ENCODE assay signal across 13 cellular contexts in the genomic region with DNA sequence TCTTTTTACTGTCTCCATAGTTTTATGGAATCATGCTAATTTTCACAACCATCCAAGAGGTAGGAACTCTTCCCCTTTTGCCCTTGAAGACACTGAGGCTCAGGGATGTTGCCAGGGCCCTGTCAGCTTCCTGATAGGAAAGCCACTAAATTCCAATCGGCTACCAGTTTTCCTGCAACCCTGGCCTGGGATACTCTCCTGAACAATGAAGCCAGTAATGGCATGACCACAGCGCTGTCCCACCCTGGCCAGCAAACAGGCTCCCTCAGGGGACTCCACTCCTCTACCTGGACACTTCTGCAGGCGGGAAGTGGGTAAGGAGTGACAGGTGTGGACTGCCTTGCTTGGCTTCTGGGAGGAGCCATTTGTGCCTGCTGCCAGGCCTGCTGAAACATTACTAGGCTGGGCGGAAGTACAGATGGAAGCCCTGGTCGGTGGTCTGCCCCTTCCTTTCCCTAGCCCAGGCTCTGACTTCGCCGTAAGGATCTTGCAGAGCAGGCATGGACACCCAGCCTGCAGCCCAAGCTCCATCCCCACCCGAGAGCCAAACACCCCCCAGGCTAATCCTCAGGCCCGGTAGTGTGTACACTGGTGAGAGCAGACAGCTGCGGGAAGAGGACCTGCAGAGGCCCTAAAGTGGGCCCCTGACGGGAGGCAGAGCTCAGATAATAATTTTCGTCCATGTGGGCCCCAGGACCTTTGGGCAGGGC.
A peak's percentile ranks its signal among the peaks of the same experiment; 100 is the strongest.
DNase-seq lines count a peak whose midpoint lies in the region; ATAC-seq, FAIRE-seq and TF ChIP-seq lines count a peak whose summit lies in the region.
"Had no signal": no experiment of that assay in that cellular context is flagged by ENCODE, and none has a peak within 500 bp of the region (broad histone marks: within the 10 kb centered on the region; RNA-seq: fewer than 3 reads in every experiment).

No MANE protein-coding gene starts in this region.

- no peak overlapping the region for H3K9ac ChIP-seq in astrocyte (ENCODE audit: low read length)

- H3K4me3 Mint-ChIP-seq in CD4-positive, CD25-positive, alpha-beta regulatory T cell, result peak overlapping the region in 3 of 4 donors; percentile 55 to 69 (median 57)
- H3K4me3 Mint-ChIP-seq in GM23338, result peak overlapping the region; percentile 72
- H3K4me3 Mint-ChIP-seq in astrocyte (ENCODE audit: unreplicated experiment), result peak overlapping the region; percentile 79
- H3K4me3 Mint-ChIP-seq in naive thymus-derived CD8-positive, alpha-beta T cell, result peak overlapping the region; percentile 66 to 86 (median 80)

- H3K36me3 Mint-ChIP-seq in CD4-positive, CD25-positive, alpha-beta regulatory T cell, result no peaks in the 10 kb centered on the region
- H3K36me3 Mint-ChIP-seq in GM23338 (ENCODE audit: low read depth) (peaks cover 10% of the 10 kb centered on the region), astrocyte (ENCODE audit: low read depth, unreplicated experiment) (no peaks in the 10 kb centered on the region)
- H3K36me3 Mint-ChIP-seq in naive thymus-derived CD8-positive, alpha-beta T cell, result peaks cover 0 to 4% (median 0%) of the 10 kb centered on the region in 3 donors

- H2AFZ ChIP-seq in GM23338 (peak overlapping the region; percentile 95), astrocyte (ENCODE audit: low read depth, low read length) (no peak overlapping the region)

- peaks cover 0 to 9% (median 4%) of the 10 kb centered on the region in 4 donors for H3K4me1 Mint-ChIP-seq in CD4-positive, CD25-positive, alpha-beta regulatory T cell
- H3K4me1 Mint-ChIP-seq in GM23338 (peaks cover 35% of the 10 kb centered on the region), astrocyte (ENCODE audit: low read depth, unreplicated experiment) (peaks cover under 1% of the 10 kb centered on the region)
- peaks cover 8 to 27% (median 13%) of the 10 kb centered on the region in 4 donors for H3K4me1 Mint-ChIP-seq in naive thymus-derived CD8-positive, alpha-beta T cell

- H3K9me2 ChIP-seq in GM23338 (ENCODE audit: insufficient read depth), result peaks cover 3% of the 10 kb centered on the region; the same call in 1 of the 2 replicates

- no peak for TF ChIP-seq CTCF in GM23338 (conservative IDR thresholded peaks at IDR 0.05; ENCODE audit: low read depth in 2 of 2)
- no peak for TF ChIP-seq CTCF in astrocyte (IDR thresholded peaks at IDR 0.05; ENCODE audit: insufficient read depth, low read depth, low read length)

- H3K27me3 ChIP-seq in CD4-positive, CD25-positive, alpha-beta regulatory T cell (ENCODE audit: control insufficient read depth, insufficient read depth, low read length), result peaks cover 2% of the 10 kb centered on the region
- H3K27me3 ChIP-seq in GM23338 (ENCODE audit: insufficient read depth) (peaks cover 9% of the 10 kb centered on the region; the same call in 1 of the 2 replicates), astrocyte (ENCODE audit: insufficient read depth, low read length) (peaks cover 4% of the 10 kb centered on the region)
- H3K27me3 ChIP-seq: body of pancreas, gastrocnemius medialis had no signal

- peaks cover 5% of the 10 kb centered on the region; the same call in 1 of the 2 replicates for H3F3A ChIP-seq in GM23338 (replicated peaks; ENCODE audit: low read depth)

- DNase-seq in CD4-positive, CD25-positive, alpha-beta regulatory T cell, result no peak
- DNase-seq in GM23338 (ENCODE audit: low spot score), result no peak
- no peak for DNase-seq in astrocyte (ENCODE audit: low read depth)
- no peak for DNase-seq in naive thymus-derived CD8-positive, alpha-beta T cell
- DNase-seq in stimulated activated naive CD4-positive, alpha-beta T cell (lab: John Stamatoyannopoulos, UW), result no peak
- no peak for DNase-seq in HEK293T (ENCODE audit: extremely low spot score)
- no peak for DNase-seq in ecto neural progenitor cell (ENCODE audit: low spot score)
- DNase-seq: body of pancreas, gastrocnemius medialis, right cardiac atrium, Right ventricle myocardium superior had no signal

- FAIRE-seq in astrocyte (lab: Jason Lieb, UNC), result no peak
- FAIRE-seq: G401.6, keratinocyte had no signal

- no peak overlapping the region for H3K27ac ChIP-seq in CD4-positive, CD25-positive, alpha-beta regulatory T cell (ENCODE audit: insufficient read depth, low read length, poor library complexity, severe bottlenecking)
- H3K27ac ChIP-seq in GM23338 (ENCODE audit: low read depth) (no peak overlapping the region), astrocyte (ENCODE audit: low read depth, low read length) (no peak overlapping the region)
- H3K27ac ChIP-seq: gastrocnemius medialis had no signal

- peaks cover 0 to 7% (median 0%) of the 10 kb centered on the region in 7 donors for H3K9me3 Mint-ChIP-seq in CD4-positive, CD25-positive, alpha-beta regulatory T cell
- H3K9me3 Mint-ChIP-seq in GM23338 (peaks cover 14% of the 10 kb centered on the region), astrocyte (ENCODE audit: unreplicated experiment) (peaks cover 6% of the 10 kb centered on the region)
- peaks cover 0 to 7% (median 0%) of the 10 kb centered on the region in 9 donors for H3K9me3 Mint-ChIP-seq in naive thymus-derived CD8-positive, alpha-beta T cell

- H3K79me2 ChIP-seq in GM23338 (replicated peaks; ENCODE audit: insufficient read depth), result no peaks in the 10 kb centered on the region
- H3K79me2 ChIP-seq in astrocyte (ENCODE audit: insufficient read depth, low read length), result no peaks in the 10 kb centered on the region

- POLR2A ChIA-PET in naive thymus-derived CD8-positive, alpha-beta T cell (lab: Charles Lee), result no interaction called here
- POLR2A ChIA-PET in HEK293T (lab: Yijun Ruan, JAX), result no interaction called here

- no peaks in the 10 kb centered on the region for H3K9me3 ChIP-seq in CD4-positive, CD25-positive, alpha-beta regulatory T cell (ENCODE audit: control insufficient read depth in 2 of 2, low read length in 2 of 2)
- no peaks in the 10 kb centered on the region for H3K9me3 ChIP-seq in astrocyte (ENCODE audit: insufficient read depth, low read depth, low read length)
- H3K9me3 ChIP-seq: body of pancreas, gastrocnemius medialis had no signal

- no peak overlapping the region for H3K27ac Mint-ChIP-seq in CD4-positive, CD25-positive, alpha-beta regulatory T cell
- no peak overlapping the region for H3K27ac Mint-ChIP-seq in GM23338
- no peak overlapping the region for H3K27ac Mint-ChIP-seq in astrocyte (ENCODE audit: unreplicated experiment)
- H3K27ac Mint-ChIP-seq in naive thymus-derived CD8-positive, alpha-beta T cell, result no peak overlapping the region

- H4K20me1 ChIP-seq in GM23338 (replicated peaks; ENCODE audit: insufficient read depth) (no peaks in the 10 kb centered on the region), astrocyte (ENCODE audit: insufficient read depth, low read length) (no peaks in the 10 kb centered on the region)

- H3K4me3 ChIP-seq in CD4-positive, CD25-positive, alpha-beta regulatory T cell (ENCODE audit: low read depth, low read length), result no peak overlapping the region
- H3K4me3 ChIP-seq in GM23338 (no peak overlapping the region), astrocyte (ENCODE audit: insufficient read depth, low read depth, low read length) (no peak overlapping the region)
- H3K4me3 ChIP-seq: body of pancreas had no signal

- peaks cover 5% of the 10 kb centered on the region for H3K4me1 ChIP-seq in CD4-positive, CD25-positive, alpha-beta regulatory T cell (ENCODE audit: control insufficient read depth, insufficient read depth, low read length, poor library complexity, severe bottlenecking)
- H3K4me1 ChIP-seq in GM23338 (ENCODE audit: insufficient read depth) (peaks cover 20% of the 10 kb centered on the region), astrocyte (ENCODE audit: insufficient read depth, low read length) (peaks cover 8% of the 10 kb centered on the region)

- no peaks in the 10 kb centered on the region for H3K36me3 ChIP-seq in CD4-positive, CD25-positive, alpha-beta regulatory T cell (ENCODE audit: control insufficient read depth, insufficient read depth, low read length)
- H3K36me3 ChIP-seq in GM23338 (ENCODE audit: insufficient read depth), result no peaks in the 10 kb centered on the region
- H3K36me3 ChIP-seq in astrocyte (ENCODE audit: insufficient read depth, low read length), result no peaks in the 10 kb centered on the region
- H3K36me3 ChIP-seq: gastrocnemius medialis had no signal

- ATAC-seq in CD4-positive, CD25-positive, alpha-beta regulatory T cell (ENCODE audit: low read depth in 2 of 2), result no peak
- no peak for ATAC-seq in GM23338
- ATAC-seq in naive thymus-derived CD8-positive, alpha-beta T cell, result no peak

- H3K27me3 Mint-ChIP-seq in CD4-positive, CD25-positive, alpha-beta regulatory T cell, result peaks cover 56% of the 10 kb centered on the region
- H3K27me3 Mint-ChIP-seq in GM23338 (ENCODE audit: insufficient read depth, low read depth, poor library complexity) (peaks cover 14% of the 10 kb centered on the region), astrocyte (ENCODE audit: low read depth, unreplicated experiment) (peaks cover 8% of the 10 kb centered on the region)
- peaks cover 0 to 27% (median 15%) of the 10 kb centered on the region in 5 donors for H3K27me3 Mint-ChIP-seq in naive thymus-derived CD8-positive, alpha-beta T cell

- CTCF ChIA-PET in HEK293T (lab: Yijun Ruan, JAX), result interaction anchor here (1.0 kb wide), 1 partner anchor 253 kb away, joined by 3 read pairs; no protein-coding TSS in a partner anchor

- peak overlapping the region; percentile 90; the same call in 1 of the 2 replicates for H3K4me2 ChIP-seq in GM23338
- peak overlapping the region; percentile 89 for H3K4me2 ChIP-seq in astrocyte (ENCODE audit: low read length)

TF ChIP-seq in GM23338, 12 proteins besides CTCF, POLR2A, EP300 and RAD21 (continues in another document):
- TF ChIP-seq JUNB (IDR thresholded peaks at IDR 0.05; ENCODE audit: unreplicated experiment) (no peak), POLR2AphosphoS5 (IDR thresholded peaks at IDR 0.05; ENCODE audit: low read depth) (no peak)

TF ChIP-seq in HEK293T, 16 proteins besides CTCF, POLR2A, EP300 and RAD21:
- no peak for TF ChIP-seq ELF4 (IDR thresholded peaks at IDR 0.05)
- TF ChIP-seq SP1 (IDR thresholded peaks at IDR 0.05), result no peak
- TF ChIP-seq FOXK2 (IDR thresholded peaks at IDR 0.05), result no peak
- no peak for TF ChIP-seq ARNT (IDR thresholded peaks at IDR 0.05)
- no peak for TF ChIP-seq FOXM1 (IDR thresholded peaks at IDR 0.05; ENCODE audit: borderline replicate concordance)
- TF ChIP-seq NFRKB (IDR thresholded peaks at IDR 0.05), result no peak
- TF ChIP-seq HDGF (IDR thresholded peaks at IDR 0.05; ENCODE audit: borderline replicate concordance), result no peak
- no peak for TF ChIP-seq FOXA1 (IDR thresholded peaks at IDR 0.05)
- TF ChIP-seq ZNF384 (IDR thresholded peaks at IDR 0.05), result no peak
- TF ChIP-seq TARDBP (IDR thresholded peaks at IDR 0.05), result no peak
- TF ChIP-seq CTBP1 (IDR thresholded peaks at IDR 0.05; ENCODE audit: borderline replicate concordance), result no peak
